8 cellular contexts compared by ENCODE assay signal in the genomic region with DNA sequence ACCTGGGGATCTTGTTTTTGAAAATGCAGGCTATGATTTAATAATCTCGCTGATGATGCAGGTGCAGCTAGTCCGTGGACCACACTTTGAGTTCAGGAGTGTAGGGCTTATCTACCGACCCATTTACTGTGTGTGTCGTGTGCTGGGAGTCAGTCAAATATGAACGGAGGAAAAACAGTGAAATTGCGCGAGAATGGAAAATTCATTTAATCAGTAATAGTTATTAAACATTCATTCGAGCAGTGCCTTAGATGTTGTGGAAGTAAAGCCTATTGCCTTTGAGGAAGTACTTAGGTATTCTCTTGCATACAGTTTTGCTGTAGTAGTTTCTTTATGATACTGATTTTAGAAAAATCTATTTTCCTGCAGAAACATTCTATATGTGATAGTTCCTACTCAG. TPM values are rescaled to one million over a fixed set of nuclear protein-coding genes. Genes with fewer than 3 reads are reported as not detected.
A peak's percentile ranks its signal among the peaks of the same experiment; 100 is the strongest.
DNase-seq lines count a peak whose midpoint lies in the region; ATAC-seq and TF ChIP-seq lines count a peak whose summit lies in the region.

No MANE protein-coding gene starts in this region.

- H3K4me3 ChIP-seq in heart right ventricle (peak overlapping the region; percentile 66 to 95 (median 84)), ascending aorta (peak overlapping the region; percentile 92 to 93), lower lobe of right lung (peak overlapping the region; percentile 94), uterus (peak overlapping the region; percentile 94 to 97)

- 3 to 8% methylated on average over 8 of the region's 8 CpGs for WGBS in heart right ventricle, 2 donors

- TF ChIP-seq CTCF in heart right ventricle (IDR thresholded peaks at IDR 0.05) (no peak), ascending aorta (IDR thresholded peaks at IDR 0.05) (no peak), lower lobe of right lung (IDR thresholded peaks at IDR 0.05) (no peak), uterus (IDR thresholded peaks at IDR 0.05) (no peak)

- H3K9me3 ChIP-seq in heart right ventricle (no peaks in the 10 kb centered on the region), ascending aorta (no peaks in the 10 kb centered on the region), lower lobe of right lung (no peaks in the 10 kb centered on the region), uterus (no peaks in the 10 kb centered on the region)

- no peak for TF ChIP-seq POLR2A in uterus (IDR thresholded peaks at IDR 0.05)

- H3K36me3 ChIP-seq in heart right ventricle (no peaks in the 10 kb centered on the region), ascending aorta (no peaks in the 10 kb centered on the region), lower lobe of right lung (no peaks in the 10 kb centered on the region), uterus (no peaks in the 10 kb centered on the region)

- intact Hi-C loops in heart right ventricle (cut with DNase I) (loop anchor here in 4 of 10 donors (5.0 to 10.0 kb wide), 5 partner anchors 37 to 370 kb away; a partner anchor contains a TSS), cardiac septum (cut with DNase I) (loop anchor here (5.0 kb wide), 4 partner anchors 37 to 277 kb away; a partner anchor contains a TSS), ascending aorta (cut with DNase I) (loop anchor here (5.0 to 10.0 kb wide), 7 partner anchors 43 to 1070 kb away; a partner anchor contains a TSS), lower lobe of right lung (cut with DNase I) (no loop called here), uterus (cut with DNase I; ENCODE audit: low total_unique reads) (loop anchor here (10.0 kb wide), 1 partner anchor 100 kb away; a partner anchor contains a TSS)

- peaks cover 4 to 59% (median 53%) of the 10 kb centered on the region in 9 donors for H3K4me1 ChIP-seq in heart right ventricle
- H3K4me1 ChIP-seq in ascending aorta, result peaks cover 7 to 26% of the 10 kb centered on the region in 2 donors
- peaks cover 55% of the 10 kb centered on the region for H3K4me1 ChIP-seq in lower lobe of right lung
- no peaks in the 10 kb centered on the region for H3K4me1 ChIP-seq in uterus

- no peak for DNase-seq in heart right ventricle
- DNase-seq in cardiac septum (ENCODE audit: low spot score), result no peak
- DNase-seq in ascending aorta (ENCODE audit: low spot score in 2 of 2), result no peak
- no peak for DNase-seq in lower lobe of right lung
- DNase-seq in uterus, result no peak
- DNase-seq in stimulated activated CD4-positive, alpha-beta T cell treated with anti-CD3 and anti-CD28 coated beads, Interleukin-12 subunit alpha, Interleukin-12 subunit beta, amount 100 ng/mL, for 4 hours, result no peak
- no peak for DNase-seq in activated effector memory CD4-positive, alpha-beta T cell treated with anti-CD3 and anti-CD28 coated beads, Interleukin-2, amount 50 U/mL, for 16 hours
- no peak for DNase-seq in activated gamma-delta T cell (lab: John Stamatoyannopoulos, UW)

- ATAC-seq in heart right ventricle, result no peak
- no peak for ATAC-seq in lower lobe of right lung

- no peaks in the 10 kb centered on the region for H3K27me3 ChIP-seq in heart right ventricle
- no peaks in the 10 kb centered on the region for H3K27me3 ChIP-seq in ascending aorta
- H3K27me3 ChIP-seq in lower lobe of right lung (ENCODE audit: low read depth), result no peaks in the 10 kb centered on the region
- H3K27me3 ChIP-seq in uterus, result no peaks in the 10 kb centered on the region

- peak overlapping the region; percentile 94 to 100 (median 98) for H3K27ac ChIP-seq in heart right ventricle
- peak overlapping the region; percentile 94 to 98 for H3K27ac ChIP-seq in ascending aorta
- H3K27ac ChIP-seq in lower lobe of right lung, result peak overlapping the region; percentile 97
- peak overlapping the region; percentile 98 to 99 for H3K27ac ChIP-seq in uterus

RNA-seq across cellular contexts. Expression of a gene that starts 0.7 kb away (rescaled TPM):
- total RNA-seq in heart right ventricle, result 1 to 10 TPM; 5.6 to 7.5 (median 6.8) TPM
- polyA plus RNA-seq in heart right ventricle, result 1 to 10 TPM; 2.4 to 5.9 TPM
- 8.2 TPM for total RNA-seq in cardiac septum
- 4.5 TPM for total RNA-seq in ascending aorta
- total RNA-seq in lower lobe of right lung, result 11.1 TPM
- 10 to 100 TPM in 3 of 4 donors, 1 to 10 TPM in 1; 9.2 to 46.8 (median 13.8) TPM for total RNA-seq in uterus
